Comparison of ENCODE assay signal across 8 cellular contexts in genomic region chr1:53946252-53947171, GRCh38. TPM values are rescaled to one million over a fixed set of nuclear protein-coding genes. Genes with fewer than 3 reads are reported as not detected.
DNase-seq lines count a peak whose midpoint lies in the region; ATAC-seq, FAIRE-seq and TF ChIP-seq lines count a peak whose summit lies in the region.

Gene LRRC42, plus strand, starts transcription at chr1:53946350. Its CDS starts 5,650 bp downstream, at chr1:53952000.

- no peaks in the 10 kb centered on the region for H3K9me3 ChIP-seq in SJSA1 (replicated peaks)

- peak within 1 kb of the TSS; percentile 95 for H3K4me3 Mint-ChIP-seq in endothelial cell (ENCODE audit: unreplicated experiment)

- peaks cover 42% of the 10 kb centered on the region for H3K36me3 ChIP-seq in SJSA1

- DNase-seq in D721Med (ENCODE audit: insufficient read length, low spot score) (peak; percentile 83), SJSA1 (ENCODE audit: low read depth in 1 of 2, low spot score in 2 of 2) (no peak), endothelial cell (ENCODE audit: low spot score) (no peak), myocyte (ENCODE audit: low read depth) (no peak), NCI-H2029 (lab: John Stamatoyannopoulos, UW) (no peak), cortex of kidney (lab: John Stamatoyannopoulos, UW) (no peak)

- H3K36me3 Mint-ChIP-seq in endothelial cell (ENCODE audit: low read depth, unreplicated experiment) = peaks cover 10% of the 10 kb centered on the region

- peak within 1 kb of the TSS; percentile 86 for H3K4me3 ChIP-seq in SJSA1

- peaks cover 10% of the 10 kb centered on the region for H3K27me3 Mint-ChIP-seq in endothelial cell (ENCODE audit: unreplicated experiment)

- no peaks in the 10 kb centered on the region for H3K27me3 ChIP-seq in SJSA1 (replicated peaks)

- peaks cover 24% of the 10 kb centered on the region for H3K4me1 Mint-ChIP-seq in endothelial cell (ENCODE audit: unreplicated experiment)

- H3K27ac ChIP-seq in SJSA1 = peak within 1 kb of the TSS; percentile 68

- peak; percentile 66 for ATAC-seq in GM19023 (IDR thresholded peaks at IDR 0.05; ENCODE audit: unreplicated experiment)
- ATAC-seq in HG03103 (IDR thresholded peaks at IDR 0.05; ENCODE audit: low read depth, unreplicated experiment) = peak; percentile 53

- H3K9me3 Mint-ChIP-seq in endothelial cell (ENCODE audit: unreplicated experiment) = no peaks in the 10 kb centered on the region

- peak within 1 kb of the TSS; percentile 38 for H3K27ac Mint-ChIP-seq in endothelial cell (ENCODE audit: unreplicated experiment)

- no peak for FAIRE-seq in D721Med (lab: Jason Lieb, UNC)

- TF ChIP-seq CTCF in D721Med (IDR thresholded peaks at IDR 0.05; ENCODE audit: insufficient read depth, missing control alignments) = no peak
- no peak for TF ChIP-seq CTCF in endothelial cell (IDR thresholded peaks at IDR 0.05; ENCODE audit: unreplicated experiment)

- peaks cover 14% of the 10 kb centered on the region for H3K4me1 ChIP-seq in SJSA1 (replicated peaks)

RNA-seq across cellular contexts. Expression of gene LRRC42, which starts in this region (rescaled TPM):
- 39.9 and 46.7 TPM in 2 replicates for total RNA-seq in SJSA1 (2014; rRNA removed; shearing (Covaris generic))
- total RNA-seq in endothelial cell (ENCODE audit: unreplicated experiment) = 43.6 TPM
- 35.7 and 39.9 TPM in 2 replicates for total RNA-seq in myocyte
- 52.8 TPM for polyA plus RNA-seq in myocyte (2012)
